8 cellular contexts compared by ENCODE assay signal in the genomic region with DNA sequence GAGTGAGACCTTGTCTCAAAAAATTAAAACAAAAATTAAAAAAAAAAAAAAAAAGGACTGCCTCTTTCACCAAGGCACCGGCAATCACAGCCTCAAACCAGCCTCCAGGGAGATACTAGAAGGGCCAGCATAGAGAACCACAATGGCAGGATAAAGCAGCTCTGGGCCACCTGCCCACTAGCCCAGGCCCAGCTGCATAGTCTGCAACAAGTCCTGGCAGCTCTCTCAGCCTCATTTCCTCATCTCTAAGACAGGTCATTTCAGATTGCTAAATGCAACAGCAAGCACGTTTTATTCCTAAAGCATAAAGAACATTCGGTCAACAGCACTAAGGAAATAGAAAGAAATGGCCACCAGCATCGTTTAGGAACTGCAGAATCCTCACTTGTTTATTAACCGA. TPM values are rescaled to one million over a fixed set of nuclear protein-coding genes. Genes with fewer than 3 reads are reported as not detected.
DNase-seq lines count a peak whose midpoint lies in the region; ATAC-seq and TF ChIP-seq lines count a peak whose summit lies in the region.

No MANE protein-coding gene starts in this region.

- H3K36me3 ChIP-seq in ACC112 (ENCODE audit: insufficient read depth, low read length) (peaks cover 18% of the 10 kb centered on the region), KMS-11 (ENCODE audit: insufficient read depth) (no peaks in the 10 kb centered on the region)

- H3K27ac ChIP-seq in ACC112 (ENCODE audit: low read depth, low read length), result peak overlapping the region; percentile 30; the same call in 1 of the 2 replicates
- H3K27ac ChIP-seq in KMS-11, result peak overlapping the region; percentile 99
- H3K27ac ChIP-seq in CD4-positive, alpha-beta T cell (ENCODE audit: low read depth, low read length), result no peak overlapping the region

- H3K36me3 Mint-ChIP-seq in chondrocyte (ENCODE audit: low read depth), result peaks cover 15% of the 10 kb centered on the region
- H3K36me3 Mint-ChIP-seq in CD4-positive, alpha-beta T cell (ENCODE audit: low read depth), result peaks cover 64% of the 10 kb centered on the region
- H3K36me3 Mint-ChIP-seq in stimulated activated effector memory CD8-positive, alpha-beta T cell treated with anti-CD3 and anti-CD28 coated beads, Interleukin-12 subunit alpha, Interleukin-12 subunit beta, amount 100 ng/mL, for 72 hours, result peaks cover 45% of the 10 kb centered on the region

- H3K9ac ChIP-seq in KMS-11, result peak overlapping the region; percentile 40; the same call in 1 of the 2 replicates

- no peak overlapping the region for H2AFZ ChIP-seq in ACC112 (ENCODE audit: low read length, unreplicated experiment)
- H2AFZ ChIP-seq in KMS-11 (ENCODE audit: low read depth), result no peak overlapping the region; the same call in 1 of the 2 replicates

- H3K4me2 ChIP-seq in KMS-11, result peak overlapping the region; percentile 54

- POLR2A ChIA-PET in CD4-positive, alpha-beta T cell (lab: Charles Lee), result no interaction called here

- no peaks in the 10 kb centered on the region for H3K9me3 Mint-ChIP-seq in chondrocyte (ENCODE audit: low read depth)
- H3K9me3 Mint-ChIP-seq in CD4-positive, alpha-beta T cell, result no peaks in the 10 kb centered on the region
- H3K9me3 Mint-ChIP-seq in stimulated activated effector memory CD8-positive, alpha-beta T cell treated with anti-CD3 and anti-CD28 coated beads, Interleukin-12 subunit alpha, Interleukin-12 subunit beta, amount 100 ng/mL, for 72 hours, result no peaks in the 10 kb centered on the region

- H3K4me3 ChIP-seq in ACC112 (ENCODE audit: low read depth, low read length) (no peak overlapping the region), KMS-11 (IDR thresholded peaks at IDR 0.05; ENCODE audit: insufficient read depth, low read depth, low read length) (no peak overlapping the region)

- ATAC-seq in HG03460 (IDR thresholded peaks at IDR 0.05; ENCODE audit: unreplicated experiment) (no peak), HG02973 (IDR thresholded peaks at IDR 0.05; ENCODE audit: unreplicated experiment) (no peak)
- ATAC-seq in CD4-positive, alpha-beta T cell (ENCODE audit: poor library complexity), result no peak
- ATAC-seq in stimulated activated effector memory CD8-positive, alpha-beta T cell treated with anti-CD3 and anti-CD28 coated beads, Interleukin-12 subunit alpha, Interleukin-12 subunit beta, amount 100 ng/mL, for 72 hours, result no peak

- DNase-seq in chondrocyte (ENCODE audit: low spot score) (no peak), medulla oblongata (ENCODE audit: extremely low spot score) (peak; percentile 79)
- DNase-seq in CD4-positive, alpha-beta T cell, result no peak
- no peak for DNase-seq in stimulated activated effector memory CD8-positive, alpha-beta T cell treated with anti-CD3 and anti-CD28 coated beads, Interleukin-12 subunit alpha, Interleukin-12 subunit beta, amount 100 ng/mL, for 72 hours (ENCODE audit: low spot score in 2 of 2)

- H3K27me3 Mint-ChIP-seq in chondrocyte (ENCODE audit: low read depth), result no peaks in the 10 kb centered on the region
- no peaks in the 10 kb centered on the region for H3K27me3 Mint-ChIP-seq in CD4-positive, alpha-beta T cell

- no peaks in the 10 kb centered on the region for H4K20me1 ChIP-seq in KMS-11 (ENCODE audit: insufficient read depth)

- no peaks in the 10 kb centered on the region for H3K9me3 ChIP-seq in CD4-positive, alpha-beta T cell (ENCODE audit: control insufficient read depth, low read length)

- TF ChIP-seq CTCF in KMS-11 (conservative IDR thresholded peaks at IDR 0.05; ENCODE audit: low read depth, low read length) (no peak), chondrocyte (IDR thresholded peaks at IDR 0.05) (no peak)
- no peak for TF ChIP-seq CTCF in CD4-positive, alpha-beta T cell (IDR thresholded peaks at IDR 0.05)

- intact Hi-C loops in CD4-positive, alpha-beta T cell (cut with DNase I, micrococcal nuclease), result no loop called here

- peak overlapping the region; percentile 93 for H3K27ac Mint-ChIP-seq in chondrocyte (ENCODE audit: unreplicated experiment)
- H3K27ac Mint-ChIP-seq in CD4-positive, alpha-beta T cell, result no peak overlapping the region
- no peak overlapping the region for H3K27ac Mint-ChIP-seq in stimulated activated effector memory CD8-positive, alpha-beta T cell treated with anti-CD3 and anti-CD28 coated beads, Interleukin-12 subunit alpha, Interleukin-12 subunit beta, amount 100 ng/mL, for 72 hours

- H3K27me3 ChIP-seq in ACC112 (ENCODE audit: insufficient read depth, low read length) (no peaks in the 10 kb centered on the region), KMS-11 (ENCODE audit: insufficient read depth, low read depth) (no peaks in the 10 kb centered on the region)
- H3K27me3 ChIP-seq in CD4-positive, alpha-beta T cell (ENCODE audit: control insufficient read depth, insufficient read depth, low read length), result no peaks in the 10 kb centered on the region

- H3K4me1 ChIP-seq in ACC112 (ENCODE audit: control insufficient read depth, insufficient read depth, low read length, unreplicated experiment) (peaks cover 75% of the 10 kb centered on the region), KMS-11 (ENCODE audit: low read depth, poor library complexity, severe bottlenecking) (peaks cover 100% of the 10 kb centered on the region)

- CTCF ChIA-PET in CD4-positive, alpha-beta T cell (lab: Charles Lee), result interaction anchor here (1.1 kb wide), 1 partner anchor 10 kb away, joined by 3 read pairs; no protein-coding TSS in a partner anchor

- H3K4me3 Mint-ChIP-seq in chondrocyte (ENCODE audit: unreplicated experiment), result no peak overlapping the region
- H3K4me3 Mint-ChIP-seq in CD4-positive, alpha-beta T cell, result no peak overlapping the region
- H3K4me3 Mint-ChIP-seq in stimulated activated effector memory CD8-positive, alpha-beta T cell treated with anti-CD3 and anti-CD28 coated beads, Interleukin-12 subunit alpha, Interleukin-12 subunit beta, amount 100 ng/mL, for 72 hours, result no peak overlapping the region

- peaks cover 95% of the 10 kb centered on the region for H3K4me1 Mint-ChIP-seq in chondrocyte (ENCODE audit: low read depth)
- H3K4me1 Mint-ChIP-seq in CD4-positive, alpha-beta T cell (ENCODE audit: low read depth), result peaks cover 43% of the 10 kb centered on the region
- peaks cover 58% of the 10 kb centered on the region for H3K4me1 Mint-ChIP-seq in stimulated activated effector memory CD8-positive, alpha-beta T cell treated with anti-CD3 and anti-CD28 coated beads, Interleukin-12 subunit alpha, Interleukin-12 subunit beta, amount 100 ng/mL, for 72 hours

- H3K79me2 ChIP-seq in ACC112 (ENCODE audit: control insufficient read depth, insufficient read depth, low read length, unreplicated experiment) (peaks cover 26% of the 10 kb centered on the region), KMS-11 (ENCODE audit: insufficient read depth, low read depth) (peaks cover 60% of the 10 kb centered on the region)

RNA-seq across cellular contexts. Expression of a gene that starts 28.8 kb away (rescaled TPM):
- total RNA-seq in chondrocyte, result 79.8 to 95.7 TPM (median 80.6 TPM) in 3 replicates
- total RNA-seq in CD4-positive, alpha-beta T cell, result 10 to 100 TPM; 50.3 to 54.3 TPM
